1 cellular context compared by ENCODE assay signal in the genomic region with DNA sequence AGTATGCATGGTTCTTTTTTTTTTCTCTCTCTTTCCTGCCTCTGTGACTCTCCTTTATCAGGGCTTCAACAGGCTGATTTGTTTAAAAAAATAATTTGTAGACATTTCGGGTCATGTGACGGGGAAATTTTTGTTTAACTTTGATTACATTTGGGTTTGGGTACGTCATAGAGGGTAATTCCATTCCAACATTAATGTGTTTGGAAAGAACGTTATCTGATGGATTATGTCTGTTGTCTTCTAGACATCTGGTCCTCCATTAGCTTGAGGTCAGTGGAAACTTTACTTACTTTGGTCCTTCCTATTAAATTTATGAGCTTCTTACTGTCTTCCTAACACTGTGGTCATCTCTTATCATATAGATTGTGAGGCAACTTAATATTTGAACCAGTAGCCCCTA.
TF ChIP-seq lines count a peak whose summit lies in the region.

No MANE protein-coding gene starts in this region.

TF ChIP-seq in WTC11, 78 proteins besides CTCF, POLR2A, EP300 and RAD21 (continued from another document):
- TF ChIP-seq JAZF1 (CRISPR knock-in tag; IDR thresholded peaks at IDR 0.05) (no peak), RORB (CRISPR knock-in tag; IDR thresholded peaks at IDR 0.05) (no peak)
